9 cellular contexts compared by ENCODE assay signal in genomic region chrX:49282647-49283011, GRCh38. TPM values are rescaled to one million over a fixed set of nuclear protein-coding genes. Genes with fewer than 3 reads are reported as not detected.
DNase-seq lines count a peak whose midpoint lies in the region; ATAC-seq and TF ChIP-seq lines count a peak whose summit lies in the region.
"Had no signal": no experiment of that assay in that cellular context is flagged by ENCODE, and none has a peak within 500 bp of the region (broad histone marks: within the 10 kb centered on the region; RNA-seq: fewer than 3 reads in every experiment).

No MANE protein-coding gene starts in this region.

- DNase-seq in DMS114 treated with DMSO at 0.1 percent for 48 hours (lab: John Stamatoyannopoulos, UW; ENCODE audit: unreplicated experiment) (peak; percentile 35), NCI-H2227 treated with DMSO at 0.1 percent for 48 hours (lab: John Stamatoyannopoulos, UW) (peak; percentile 29), epithelial cell of esophagus (ENCODE audit: low read depth) (peak; percentile 8), neuronal stem cell (ENCODE audit: low spot score) (no peak), NCI-H1930 (lab: John Stamatoyannopoulos, UW) (no peak)

- no peak overlapping the region for H2AK5ac ChIP-seq in neuronal stem cell (ENCODE audit: low read depth, low read length)

- H2BK12ac ChIP-seq in neuronal stem cell (ENCODE audit: low read length): no peak overlapping the region

- H4K91ac ChIP-seq in neuronal stem cell (ENCODE audit: low read depth, low read length, poor library complexity): no peak overlapping the region

- H3K4ac ChIP-seq in neuronal stem cell (ENCODE audit: low read length): no peak overlapping the region

- no peak overlapping the region for H2AFZ ChIP-seq in neuronal stem cell (ENCODE audit: low read length)

- peaks cover 1% of the 10 kb centered on the region for H3K79me1 ChIP-seq in neuronal stem cell (ENCODE audit: low read depth, low read length)

- H3K18ac ChIP-seq in neuronal stem cell (ENCODE audit: low read length): no peak overlapping the region

- H2BK15ac ChIP-seq in neuronal stem cell (ENCODE audit: low read length): no peak overlapping the region

- H3K36me3 ChIP-seq in neuronal stem cell (replicated peaks in 1 of 2; ENCODE audit: control insufficient read depth in 2 of 2, insufficient read depth in 2 of 2, low read length in 2 of 2): no peaks in the 10 kb centered on the region

- H3K4me3 ChIP-seq in epithelial cell of esophagus (ENCODE audit: low read length) (no peak overlapping the region), neuronal stem cell (ENCODE audit: low read length in 2 of 2) (no peak overlapping the region)

- H2BK5ac ChIP-seq in neuronal stem cell (ENCODE audit: low read length): no peak overlapping the region

- no peak overlapping the region for H3K23ac ChIP-seq in neuronal stem cell (ENCODE audit: low read depth, low read length, poor library complexity)

- H3K4me2 ChIP-seq in neuronal stem cell (ENCODE audit: insufficient read depth, low read length, poor library complexity, severe bottlenecking): no peak overlapping the region

- no peaks in the 10 kb centered on the region for H3K9me3 ChIP-seq in neuronal stem cell (replicated peaks in 1 of 2; ENCODE audit: control insufficient read depth in 2 of 2, insufficient read depth in 1 of 2, low read depth in 1 of 2, low read length in 2 of 2)

- H2BK120ac ChIP-seq in neuronal stem cell (ENCODE audit: low read depth, low read length): no peak overlapping the region

- no peaks in the 10 kb centered on the region for H3K27me3 ChIP-seq in neuronal stem cell (ENCODE audit: control insufficient read depth in 3 of 3, insufficient read depth in 3 of 3, low read depth in 1 of 3, low read length in 3 of 3)

- peak; percentile 31 for TF ChIP-seq CTCF in epithelial cell of esophagus (IDR thresholded peaks at IDR 0.05; ENCODE audit: insufficient read depth, low read depth, low read length, missing control alignments)

- WGBS in neuronal stem cell (ENCODE audit: extremely low coverage in 2 of 2, insufficient read length in 2 of 2, insufficient replicate concordance in 1 of 2), 2 donors: no CpG with 5 or more reads among the region's 11 CpGs

- no peaks in the 10 kb centered on the region for H3K4me1 ChIP-seq in neuronal stem cell (ENCODE audit: control insufficient read depth in 2 of 2, insufficient read depth in 1 of 2, low read depth in 1 of 2, low read length in 2 of 2)

- H4K8ac ChIP-seq in neuronal stem cell (ENCODE audit: low read depth, low read length): peak overlapping the region; percentile 17

- H3K27ac ChIP-seq in neuronal stem cell (replicated peaks; ENCODE audit: low read length): no peak overlapping the region

- no peak overlapping the region for H3K9ac ChIP-seq in neuronal stem cell (ENCODE audit: low read depth, low read length, poor library complexity)

- ATAC-seq in GM21381 (IDR thresholded peaks at IDR 0.05; ENCODE audit: unreplicated experiment) (no peak), GM18498 (IDR thresholded peaks at IDR 0.05; ENCODE audit: unreplicated experiment) (no peak), GM18870 (IDR thresholded peaks at IDR 0.05; ENCODE audit: unreplicated experiment) (no peak)

- no peak overlapping the region for H3K14ac ChIP-seq in neuronal stem cell (ENCODE audit: low read length)

RNA-seq across cellular contexts. Expression of gene PPP1R3F, which starts 13.0 kb away (rescaled TPM):
- polyA plus RNA-seq in neuronal stem cell (2013, experiment 1 of 2): 12.8 TPM
- 11.4 TPM for polyA plus RNA-seq in neuronal stem cell (2013, experiment 2 of 2)

RNA-seq across cellular contexts. Expression of gene FOXP3, which starts 18.1 kb away (rescaled TPM):
- 0.25 TPM for polyA plus RNA-seq in neuronal stem cell (2013, experiment 1 of 2)
- 0.19 TPM for polyA plus RNA-seq in neuronal stem cell (2013, experiment 2 of 2)

RNA-seq across cellular contexts. Expression of gene GAGE10, which starts 20.8 kb away (rescaled TPM):
- 0.39 TPM for polyA plus RNA-seq in neuronal stem cell (2013, experiment 1 of 2)
- 0.24 TPM for polyA plus RNA-seq in neuronal stem cell (2013, experiment 2 of 2)
- polyA plus RNA-seq: adipose tissue had no signal

RNA-seq across cellular contexts. Expression of gene GAGE12J, which starts 39.2 kb away (rescaled TPM):
- polyA plus RNA-seq in neuronal stem cell (2013, experiment 1 of 2): not detected
- not detected for polyA plus RNA-seq in neuronal stem cell (2013, experiment 2 of 2)
- polyA plus RNA-seq: adipose tissue had no signal

RNA-seq across cellular contexts. Expression of gene CCDC22, which starts 47.4 kb away (rescaled TPM):
- 7.9 TPM for polyA plus RNA-seq in neuronal stem cell (2013, experiment 1 of 2)
- 7.4 TPM for polyA plus RNA-seq in neuronal stem cell (2013, experiment 2 of 2)

Comparison
In these comparisons a context has a peak if more than half of its experiments do, and no peak if none do; other contexts are left out.
1. DNase-seq: peak in DMS114 treated with DMSO at 0.1 percent for 48 hours (single experiment), NCI-H2227 treated with DMSO at 0.1 percent for 48 hours (single experiment) and epithelial cell of esophagus (single experiment); none in neuronal stem cell (single experiment) and NCI-H1930 (0 of 2).